In genomic region chr1:110975265-110975664, GRCh38 we compare ENCODE assay signal across 21 cellular contexts. TPM values are rescaled to one million over a fixed set of nuclear protein-coding genes. Genes with fewer than 3 reads are reported as not detected.
DNase-seq lines count a peak whose midpoint lies in the region; ATAC-seq and FAIRE-seq lines count a peak whose summit lies in the region.
"Had no signal": no experiment of that assay in that cellular context is flagged by ENCODE, and none has a peak within 500 bp of the region (broad histone marks: within the 10 kb centered on the region; RNA-seq: fewer than 3 reads in every experiment).

No MANE protein-coding gene starts in this region.

- no peak for DNase-seq in RCC 7860 (ENCODE audit: low spot score)
- DNase-seq in frontal cortex (ENCODE audit: low spot score in 2 of 2) = no peak
- no peak for DNase-seq in DMS53 (lab: John Stamatoyannopoulos, UW)
- no peak for DNase-seq in NCI-H2196 (lab: John Stamatoyannopoulos, UW; ENCODE audit: unreplicated experiment)
- DNase-seq: ACHN; AML-193; BE2C; CD4-positive, alpha-beta T cell; CD8-positive, alpha-beta memory T cell; DMS 273 treated with DMSO at 0.1 percent for 48 hours; DMS79 treated with DMSO at 0.1 percent for 48 hours; H9; HFFc6 had no signal

- FAIRE-seq in A204.1 (lab: Jason Lieb, UNC) (peak; percentile 84), RCC 7860 (lab: Jason Lieb, UNC) (peak; percentile 22), frontal cortex (lab: Jason Lieb, UNC) (peak; percentile 57)
- FAIRE-seq: A549, D721Med, GM12892, GM19239 had no signal

- no peak for ATAC-seq in GM18873 (IDR thresholded peaks at IDR 0.05; ENCODE audit: low FRiP score, unreplicated experiment)
- ATAC-seq: A549, GM23338, HCT116 had no signal

RNA-seq across cellular contexts. Expression of gene LRIF1, which starts 11.5 kb away (rescaled TPM):
- 20.8 TPM for total RNA-seq in frontal cortex
